Comparison of ENCODE assay signal across 11 cellular contexts in genomic region chr5:149133795-149134777, GRCh38. TPM values are rescaled to one million over a fixed set of nuclear protein-coding genes. Genes with fewer than 3 reads are reported as not detected.
DNase-seq lines count a peak whose midpoint lies in the region; ATAC-seq and TF ChIP-seq lines count a peak whose summit lies in the region.
"Had no signal": no experiment of that assay in that cellular context is flagged by ENCODE, and none has a peak within 500 bp of the region (broad histone marks: within the 10 kb centered on the region; RNA-seq: fewer than 3 reads in every experiment).

No MANE protein-coding gene starts in this region.

- H3K4me3 ChIP-seq in body of pancreas: no peak overlapping the region

- no peaks in the 10 kb centered on the region for H3K9me3 ChIP-seq in body of pancreas
- H3K9me3 ChIP-seq: BE2C had no signal

- H3K27me3 ChIP-seq in body of pancreas: no peaks in the 10 kb centered on the region
- H3K27me3 ChIP-seq: BE2C had no signal

- intact Hi-C loops in body of pancreas (cut with DNase I): loop anchor here (10.0 kb wide), 1 partner anchor 131 kb away; no protein-coding TSS in a partner anchor

- H3K4me1 ChIP-seq in body of pancreas: peaks cover 7% of the 10 kb centered on the region
- H3K4me1 ChIP-seq: BE2C had no signal

- peak; percentile 74 for ATAC-seq in body of pancreas
- ATAC-seq in left lobe of liver: peak; percentile 77
- ATAC-seq in GM21515 (IDR thresholded peaks at IDR 0.05; ENCODE audit: unreplicated experiment): no peak

- DNase-seq in 8988T: peak; percentile 29
- peak; percentile 97 for DNase-seq in HT1080 (ENCODE audit: low read depth)
- peak in 3 of 4 donors; percentile 29 to 75 (median 63) for DNase-seq in body of pancreas
- DNase-seq in left lobe of liver (ENCODE audit: low spot score): peak; percentile 85
- no peak for DNase-seq in RPMI8226
- DNase-seq in DMS114 treated with DMSO at 0.1 percent for 48 hours (lab: John Stamatoyannopoulos, UW; ENCODE audit: unreplicated experiment): no peak
- DNase-seq in medulla oblongata (ENCODE audit: extremely low spot score): no peak
- DNase-seq: BE2C; stimulated activated CD8-positive, alpha-beta memory T cell treated with anti-CD3 and anti-CD28 coated beads, Interleukin-4, amount 100 ng/mL, for 48 hours; T-helper 9 cell had no signal

- TF ChIP-seq CTCF in body of pancreas (IDR thresholded peaks at IDR 0.05): no peak

- WGBS in body of pancreas, 2 donors: 72 to 75% methylated on average over 11 of the region's 11 CpGs

- no peak overlapping the region for H3K27ac ChIP-seq in body of pancreas

- no peaks in the 10 kb centered on the region for H3K36me3 ChIP-seq in body of pancreas (replicated peaks in 1 of 2; ENCODE audit: insufficient read depth in 1 of 2, low read depth in 2 of 2)
- H3K36me3 ChIP-seq: BE2C had no signal

- no peak for TF ChIP-seq POLR2A in body of pancreas (IDR thresholded peaks at IDR 0.05)

RNA-seq across cellular contexts. Expression of gene ABLIM3, which starts 7.2 kb away (rescaled TPM):
- total RNA-seq in HT1080 (2014; rRNA removed; shearing (Covaris generic)): 23.4 and 30.4 TPM in 2 replicates
- polyA plus RNA-seq in HT1080 (2015; cell fraction: cytosol; rRNA removed): 28.2 and 31.6 TPM in 2 replicates
- polyA plus RNA-seq in HT1080 (2015; cell fraction: nucleus; rRNA removed): 50.6 and 57.4 TPM in 2 replicates
- 10 to 100 TPM in 1 of 2 donors, 1 to 10 TPM in 1; 3.9 to 11.2 TPM for total RNA-seq in body of pancreas
- 87.7 TPM for total RNA-seq in left lobe of liver

Comparison
In these comparisons a context has a peak if more than half of its experiments do, and no peak if none do; other contexts are left out.
1. DNase-seq: peak in 8988T (single experiment), HT1080 (single experiment), body of pancreas (3 of 4) and left lobe of liver (single experiment); none in RPMI8226 (single experiment), DMS114 treated with DMSO at 0.1 percent for 48 hours (single experiment) and medulla oblongata (single experiment).